In genomic region chr22:37664249-37665101, GRCh38 we compare ENCODE assay signal across 18 cellular contexts. TPM values are rescaled to one million over a fixed set of nuclear protein-coding genes. Genes with fewer than 3 reads are reported as not detected.
DNase-seq lines count a peak whose midpoint lies in the region; ATAC-seq, FAIRE-seq and TF ChIP-seq lines count a peak whose summit lies in the region.
"Had no signal": no experiment of that assay in that cellular context is flagged by ENCODE, and none has a peak within 500 bp of the region (broad histone marks: within the 10 kb centered on the region; RNA-seq: fewer than 3 reads in every experiment).

No MANE protein-coding gene starts in this region.

- no peak overlapping the region for H2BK120ac ChIP-seq in IMR-90 (ENCODE audit: low read depth, low read length)

- H3K9me3 ChIP-seq in IMR-90 (ENCODE audit: control insufficient read depth, insufficient read depth, low read length) (no peaks in the 10 kb centered on the region), small intestine (ENCODE audit: control insufficient read depth, low read depth) (no peaks in the 10 kb centered on the region)
- H3K9me3 ChIP-seq: ascending aorta, BLaER1, thyroid gland had no signal

- POLR2A ChIA-PET in IMR-90 (lab: Charles Lee; ENCODE audit: unreplicated experiment), result interaction anchor here (0.8 to 1.0 kb wide), 2 partner anchors 21 to 30 kb away, joined by 3 read pairs; no protein-coding TSS in a partner anchor

- intact Hi-C loops in IMR-90 (cut with micrococcal nuclease), result no loop called here
- intact Hi-C loops in lower leg skin (cut with DNase I; ENCODE audit: low total_unique reads), result no loop called here

- no peak overlapping the region for H3K27ac Mint-ChIP-seq in endothelial cell (ENCODE audit: unreplicated experiment)

- H3K4me3 Mint-ChIP-seq in endothelial cell (ENCODE audit: unreplicated experiment), result no peak overlapping the region

- H3K27me3 Mint-ChIP-seq in endothelial cell (ENCODE audit: unreplicated experiment), result peaks cover 8% of the 10 kb centered on the region

- H2BK15ac ChIP-seq in IMR-90 (ENCODE audit: low read depth, low read length), result no peak overlapping the region

- ATAC-seq in IMR-90 (ENCODE audit: low read depth) (no peak), HG03175 (IDR thresholded peaks at IDR 0.05; ENCODE audit: unreplicated experiment) (no peak)

- no peak for TF ChIP-seq CTCF in IMR-90 (conservative IDR thresholded peaks at IDR 0.05; ENCODE audit: low read depth, low read length)
- no peak for TF ChIP-seq CTCF in lower leg skin (IDR thresholded peaks at IDR 0.05)
- TF ChIP-seq CTCF in endothelial cell (IDR thresholded peaks at IDR 0.05; ENCODE audit: unreplicated experiment), result no peak

- TF ChIP-seq RAD21 in IMR-90 (IDR thresholded peaks at IDR 0.05; ENCODE audit: low read length), result no peak

- no peak overlapping the region for H3K56ac ChIP-seq in IMR-90 (ENCODE audit: extremely low read depth, insufficient read depth, low read length)

- no peak overlapping the region; the same call in 1 of the 2 replicates for H4K91ac ChIP-seq in IMR-90 (ENCODE audit: insufficient read depth, low read depth, low read length)

- H3K4me2 ChIP-seq in IMR-90 (ENCODE audit: low read depth, low read length), result no peak overlapping the region

- H3K4me1 ChIP-seq in IMR-90 (ENCODE audit: control insufficient read depth, insufficient read depth, low read length), result peaks cover 26% of the 10 kb centered on the region
- H3K4me1 ChIP-seq in small intestine (ENCODE audit: control insufficient read depth in 2 of 2, insufficient read depth in 1 of 2, low read depth in 1 of 2, low read length in 1 of 2), result peaks cover 2 to 5% of the 10 kb centered on the region in 2 donors

- no peak overlapping the region for H3K18ac ChIP-seq in IMR-90 (ENCODE audit: low read depth, low read length)

- H3K9me3 Mint-ChIP-seq in endothelial cell (ENCODE audit: unreplicated experiment), result no peaks in the 10 kb centered on the region

- H2AK9ac ChIP-seq in IMR-90 (replicated peaks; ENCODE audit: low read depth, low read length, poor library complexity), result peak overlapping the region; percentile 7

- no peak overlapping the region for H2AFZ ChIP-seq in IMR-90 (replicated peaks; ENCODE audit: low read length, poor library complexity)

- dilution Hi-C loops in IMR-90 (cut with HindIII; ENCODE audit: low sequenced_read_pairs, unreplicated experiment), result no loop called here

- DNase-seq in IMR-90, result no peak
- peak in 56 of 61 donors; percentile 24 to 92 (median 66) for DNase-seq in caudate nucleus (lab: John Stamatoyannopoulos, UW)
- peak; percentile 96 for DNase-seq in medulla oblongata (ENCODE audit: extremely low spot score)
- DNase-seq in small intestine, result peak; percentile 42
- no peak for DNase-seq in lower leg skin (ENCODE audit: low spot score in 2 of 2)
- no peak for DNase-seq in NCI-H774 (lab: John Stamatoyannopoulos, UW)
- no peak for DNase-seq in endothelial cell (ENCODE audit: low spot score)
- DNase-seq: activated CD4-positive, CD25-positive, alpha-beta regulatory T cell; cortex of kidney; erythroblast; GOT3; SHP77 treated with DMSO at 0.1 percent for 48 hours; T-helper 2 cell; thyroid gland had no signal

- no peak overlapping the region for H4K5ac ChIP-seq in IMR-90 (ENCODE audit: low read depth, low read length)

- peaks cover 44 to 91% of the 10 kb centered on the region in 2 experiments for H3K79me1 ChIP-seq in IMR-90 (ENCODE audit: low read depth in 1 of 2, low read length in 2 of 2)

- no peak overlapping the region for H3K9ac ChIP-seq in IMR-90 (ENCODE audit: low read depth, low read length)
- H3K9ac ChIP-seq: BLaER1 had no signal

- 0 out of 2 replicates have a peak overlapping the region, but pooled peaks have one; percentile 28 for H2BK20ac ChIP-seq in IMR-90 (ENCODE audit: low read depth, low read length)

- H2AK5ac ChIP-seq in IMR-90 (ENCODE audit: low read depth, low read length), result peak overlapping the region; percentile 57; the same call in 1 of the 2 replicates

- no peak overlapping the region for H2BK5ac ChIP-seq in IMR-90 (ENCODE audit: low read depth, low read length, poor library complexity, severe bottlenecking)

- no peak overlapping the region for H3K27ac ChIP-seq in IMR-90 (ENCODE audit: insufficient read depth, low read length)
- H3K27ac ChIP-seq in caudate nucleus (ENCODE audit: low read depth, low read length), result peak overlapping the region; percentile 63
- no peak overlapping the region for H3K27ac ChIP-seq in small intestine (ENCODE audit: low read depth in 1 of 2, low read length in 1 of 2)
- H3K27ac ChIP-seq: BLaER1, thyroid gland had no signal

- FAIRE-seq in small intestine (lab: Jason Lieb, UNC), result no peak
- FAIRE-seq: HTR-8/SVneo had no signal

- H3K27me3 ChIP-seq in IMR-90 (ENCODE audit: control insufficient read depth, insufficient read depth, low read length) (no peaks in the 10 kb centered on the region), small intestine (ENCODE audit: control insufficient read depth in 2 of 2, insufficient read depth in 2 of 2, low read length in 2 of 2) (no peaks in the 10 kb centered on the region)
- H3K27me3 ChIP-seq: ascending aorta, BLaER1, thyroid gland had no signal

- no peak for TF ChIP-seq POLR2A in IMR-90 (IDR thresholded peaks at IDR 0.05; ENCODE audit: low read depth, low read length)
- no peak for TF ChIP-seq POLR2A in lower leg skin (IDR thresholded peaks at IDR 0.05)

- H3K36me3 ChIP-seq in IMR-90 (ENCODE audit: control insufficient read depth, insufficient read depth, low read length), result peaks cover 14% of the 10 kb centered on the region
- H3K36me3 ChIP-seq in small intestine (ENCODE audit: control insufficient read depth in 2 of 2, insufficient read depth in 2 of 2, low read length in 2 of 2), result peaks cover 0 to 6% of the 10 kb centered on the region in 2 donors
- H3K36me3 ChIP-seq: thyroid gland had no signal

- peak overlapping the region; percentile 53; the same call in 1 of the 2 replicates for H3K4ac ChIP-seq in IMR-90 (ENCODE audit: low read depth, low read length)

- no TSS peak for BruUV-seq in IMR-90 (replicated peaks; lab: Mats Ljungman, UMichigan)

- H3K4me3 ChIP-seq in IMR-90 (ENCODE audit: insufficient read depth, low read depth, low read length) (no peak overlapping the region), small intestine (ENCODE audit: low read depth in 1 of 2, low read length in 2 of 2) (no peak overlapping the region), lower leg skin (ENCODE audit: low read depth, poor library complexity, severe bottlenecking) (no peak overlapping the region)
- H3K4me3 ChIP-seq: ascending aorta, BLaER1, thyroid gland had no signal

- 77% methylated on average over 8 of the region's 16 CpGs; no CpG with 5 or more reads in 1 of the 2 experiments for WGBS in IMR-90 (ENCODE audit: extremely low coverage in 2 of 2, insufficient read length in 1 of 2), 2 experiments
- 57 to 75% (median 71%) methylated on average over 16 of the region's 16 CpGs for WGBS in small intestine, 3 donors
- 71 to 85% methylated on average over 16 of the region's 16 CpGs for WGBS in lower leg skin, 2 donors

- H3K36me3 Mint-ChIP-seq in endothelial cell (ENCODE audit: low read depth, unreplicated experiment), result peaks cover 5% of the 10 kb centered on the region

- in situ Hi-C loops in IMR-90 (cut with MboI; ENCODE audit: low sequenced_read_pairs), result no loop called here

- peaks cover 28% of the 10 kb centered on the region for H4K20me1 ChIP-seq in IMR-90 (ENCODE audit: insufficient read depth, low read length)

- peaks cover 3% of the 10 kb centered on the region for H3K4me1 Mint-ChIP-seq in endothelial cell (ENCODE audit: unreplicated experiment)

- peak overlapping the region in 1 of 2 experiments; percentile 54; a peak in 1 of 4 replicates for H4K8ac ChIP-seq in IMR-90 (ENCODE audit: low read depth in 2 of 2, low read length in 2 of 2)

- peak overlapping the region; percentile 33; the same call in 1 of the 2 replicates for H3K23ac ChIP-seq in IMR-90 (ENCODE audit: low read depth, low read length)

- no peak overlapping the region for H3K14ac ChIP-seq in IMR-90 (replicated peaks; ENCODE audit: low read depth, low read length)

- CTCF ChIA-PET in IMR-90 (lab: Yijun Ruan, JAX), result interaction anchor here (1.7 kb wide), 1 partner anchor 21 kb away, joined by 5 read pairs; no protein-coding TSS in a partner anchor

- peaks cover 10% of the 10 kb centered on the region for H3K9me1 ChIP-seq in IMR-90 (ENCODE audit: insufficient read depth, low read length)

RNA-seq across cellular contexts. Expression of gene PDXP, which starts 6.0 kb away (rescaled TPM):
- total RNA-seq in IMR-90 (2012; rRNA removed) (5.4 and 5.6 TPM in 2 replicates), lower leg skin (1 to 10 TPM; 1.8 to 4.6 (median 3.2) TPM), endothelial cell (ENCODE audit: unreplicated experiment) (13.4 TPM)
- polyA plus RNA-seq in IMR-90 (2012; rRNA removed) (24.1 and 26.5 TPM in 2 replicates), small intestine (10 to 100 TPM; 27.7 to 98.6 (median 87.0) TPM)
- polyA plus RNA-seq in IMR-90 (2012; cell fraction: cytosol; rRNA removed), result 17.9 and 18.9 TPM in 2 replicates
- polyA plus RNA-seq in IMR-90 (2012; cell fraction: nucleus; rRNA removed; ENCODE audit: low replicate concordance), result 4.8 and 10.9 TPM in 2 replicates

RNA-seq across cellular contexts. Expression of gene LGALS1, which starts 11.0 kb away (rescaled TPM):
- 9,081 and 15,383 TPM in 2 replicates for total RNA-seq in IMR-90 (2012; rRNA removed)
- polyA plus RNA-seq in IMR-90 (2012; rRNA removed), result 11,896 and 18,749 TPM in 2 replicates
- polyA plus RNA-seq in IMR-90 (2012; cell fraction: cytosol; rRNA removed), result 53,551 and 65,152 TPM in 2 replicates
- polyA plus RNA-seq in IMR-90 (2012; cell fraction: nucleus; rRNA removed; ENCODE audit: low replicate concordance), result 5,542 and 13,774 TPM in 2 replicates
- polyA plus RNA-seq in small intestine, result 100 to 1,000 TPM in 2 of 3 donors, 10 to 100 TPM in 1; 36.9 to 396 (median 232) TPM
- 100 to 1,000 TPM; 110 to 347 (median 232) TPM for total RNA-seq in lower leg skin
- total RNA-seq in endothelial cell (ENCODE audit: unreplicated experiment), result 18.6 TPM

RNA-seq across cellular contexts. Expression of gene NOL12, which starts 21.7 kb away (rescaled TPM):
- 16.0 and 29.7 TPM in 2 replicates for total RNA-seq in IMR-90 (2012; rRNA removed)
- polyA plus RNA-seq in IMR-90 (2012; rRNA removed), result 25.6 and 25.7 TPM in 2 replicates
- 23.2 and 28.5 TPM in 2 replicates for polyA plus RNA-seq in IMR-90 (2012; cell fraction: cytosol; rRNA removed)
- 44.8 and 73.3 TPM in 2 replicates for polyA plus RNA-seq in IMR-90 (2012; cell fraction: nucleus; rRNA removed; ENCODE audit: low replicate concordance)
- polyA plus RNA-seq in small intestine, result 10 to 100 TPM; 22.6 to 28.9 (median 24.0) TPM
- 10 to 100 TPM; 24.3 to 72.3 (median 36.1) TPM for total RNA-seq in lower leg skin
- total RNA-seq in endothelial cell (ENCODE audit: unreplicated experiment), result 15.7 TPM

RNA-seq across cellular contexts. Expression of gene SH3BP1, which starts 25.0 kb away (rescaled TPM):
- total RNA-seq in IMR-90 (2012; rRNA removed) (8.8 and 10.8 TPM in 2 replicates), lower leg skin (10 to 100 TPM; 29.1 to 83.3 (median 60.3) TPM), endothelial cell (ENCODE audit: unreplicated experiment) (11.6 TPM)
- polyA plus RNA-seq in IMR-90 (2012; rRNA removed) (30.0 and 33.3 TPM in 2 replicates), small intestine (10 to 100 TPM; 20.8 to 29.1 (median 27.9) TPM)
- polyA plus RNA-seq in IMR-90 (2012; cell fraction: cytosol; rRNA removed), result 11.6 and 27.3 TPM in 2 replicates
- polyA plus RNA-seq in IMR-90 (2012; cell fraction: nucleus; rRNA removed; ENCODE audit: low replicate concordance), result 67.7 and 113 TPM in 2 replicates

RNA-seq across cellular contexts. Expression of gene TRIOBP, which starts 32.4 kb away (rescaled TPM):
- 46.4 and 47.5 TPM in 2 replicates for total RNA-seq in IMR-90 (2012; rRNA removed)
- polyA plus RNA-seq in IMR-90 (2012; rRNA removed), result 65.5 and 69.8 TPM in 2 replicates
- polyA plus RNA-seq in IMR-90 (2012; cell fraction: cytosol; rRNA removed), result 66.8 and 79.6 TPM in 2 replicates
- polyA plus RNA-seq in IMR-90 (2012; cell fraction: nucleus; rRNA removed; ENCODE audit: low replicate concordance), result 42.7 and 68.1 TPM in 2 replicates
- 10 to 100 TPM; 20.4 to 46.8 (median 27.6) TPM for polyA plus RNA-seq in small intestine
- 10 to 100 TPM; 45.3 to 86.4 (median 65.1) TPM for total RNA-seq in lower leg skin
- total RNA-seq in endothelial cell (ENCODE audit: unreplicated experiment), result 110 TPM

Comparison
In these comparisons a context has a peak if more than half of its experiments do, and no peak if none do; other contexts are left out.
1. DNase-seq: peak in caudate nucleus (56 of 61), medulla oblongata (single experiment) and small intestine (single experiment); none in IMR-90 (single experiment), lower leg skin (0 of 2), NCI-H774 (single experiment) and endothelial cell (single experiment).
2. RNA of gene LGALS1, which starts 11.0 kb away (total RNA-seq): 9,081 to 15,383 TPM in IMR-90; 110 to 347 TPM in lower leg skin and 18.6 TPM in endothelial cell (single experiment); every median in the first group is over 10 times any median in the second.